In the genomic region with DNA sequence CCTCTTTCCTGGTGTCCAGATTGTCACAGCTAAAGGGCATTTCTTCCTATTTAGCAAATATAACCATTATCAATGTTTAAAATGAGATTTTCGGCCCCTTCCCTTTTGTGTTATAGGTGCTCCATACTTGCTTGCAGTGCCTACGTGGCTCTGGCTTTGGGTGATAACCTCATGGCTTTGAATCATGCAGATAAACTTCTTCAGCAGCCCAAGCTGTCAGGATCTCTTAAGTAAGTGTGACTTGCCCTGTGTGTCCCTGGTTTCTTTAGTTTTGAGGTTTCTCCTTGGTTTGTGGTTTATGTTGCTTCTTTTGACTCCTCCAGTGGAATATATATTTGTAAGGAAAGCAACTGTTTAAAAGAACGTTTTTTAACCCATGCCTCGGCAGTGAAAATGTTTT, we compare ENCODE assay signal across 1 cellular context.
TF ChIP-seq lines count a peak whose summit lies in the region.

No MANE protein-coding gene starts in this region.

TF ChIP-seq in HepG2, 621 proteins besides CTCF, POLR2A, EP300 and RAD21 (continued from another document):
- no peak for TF ChIP-seq MXD3 (CRISPR knock-in tag; IDR thresholded peaks at IDR 0.05)
- no peak for TF ChIP-seq ARID2 (CRISPR knock-in tag; IDR thresholded peaks at IDR 0.05; ENCODE audit: borderline replicate concordance)
- TF ChIP-seq MTF1 (CRISPR knock-in tag; IDR thresholded peaks at IDR 0.05), result no peak
- TF ChIP-seq TOE1 (CRISPR knock-in tag; IDR thresholded peaks at IDR 0.05), result no peak
- TF ChIP-seq ATF6 (CRISPR knock-in tag; conservative IDR thresholded peaks at IDR 0.05), result no peak
- TF ChIP-seq EED (CRISPR knock-in tag; IDR thresholded peaks at IDR 0.05), result no peak
- TF ChIP-seq ZNF660 (CRISPR knock-in tag; IDR thresholded peaks at IDR 0.05; ENCODE audit: borderline replicate concordance, low read depth), result no peak
- TF ChIP-seq ETV6 (CRISPR knock-in tag; conservative IDR thresholded peaks at IDR 0.05), result no peak
